ENCODE assay signal across 15 cellular contexts in the genomic region with DNA sequence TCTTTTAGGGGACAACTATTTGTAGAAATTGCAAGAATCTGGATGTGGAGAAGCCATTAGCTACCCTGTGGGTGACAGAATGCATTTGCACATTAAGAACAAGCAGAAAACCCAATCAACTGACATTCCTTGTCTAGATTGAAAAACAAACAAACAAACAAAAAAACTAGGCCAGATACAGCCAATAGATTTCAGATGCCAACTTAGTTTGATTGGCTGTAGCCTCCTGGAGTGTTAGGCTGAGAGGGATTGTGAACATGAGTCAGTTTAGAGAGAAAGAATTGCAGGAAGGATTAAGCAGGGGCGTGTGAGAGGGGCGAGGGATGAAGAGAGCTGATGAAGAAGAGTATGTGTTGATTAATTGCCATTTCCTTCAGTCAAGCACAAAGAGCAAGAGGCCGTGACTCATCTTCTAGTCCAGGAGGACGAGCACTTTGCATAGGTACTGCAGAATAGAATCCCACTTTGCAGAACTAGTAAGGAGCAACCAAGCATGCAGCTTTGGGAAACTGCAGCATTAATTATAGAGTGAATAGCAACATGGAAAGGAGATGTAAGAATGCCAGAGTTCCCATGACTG.
A peak's percentile ranks its signal among the peaks of the same experiment; 100 is the strongest.
DNase-seq lines count a peak whose midpoint lies in the region; ATAC-seq and TF ChIP-seq lines count a peak whose summit lies in the region.
"Had no signal": no experiment of that assay in that cellular context is flagged by ENCODE, and none has a peak within 500 bp of the region (broad histone marks: within the 10 kb centered on the region; RNA-seq: fewer than 3 reads in every experiment).

No MANE protein-coding gene starts in this region.

- no peaks in the 10 kb centered on the region for H3K79me1 ChIP-seq in neuronal stem cell (ENCODE audit: low read depth, low read length)

- no peak overlapping the region for H3K27ac ChIP-seq in GM23338 (ENCODE audit: low read depth)
- H3K27ac ChIP-seq in Karpas-422 (ENCODE audit: low read length) = peak overlapping the region; percentile 97
- peak overlapping the region; percentile 25 for H3K27ac ChIP-seq in neuronal stem cell (replicated peaks; ENCODE audit: low read length)

- TF ChIP-seq CTCF in GM23338 (conservative IDR thresholded peaks at IDR 0.05; ENCODE audit: low read depth in 2 of 2) = no peak

- no peaks in the 10 kb centered on the region for H3K36me3 Mint-ChIP-seq in GM23338 (ENCODE audit: low read depth)
- no peaks in the 10 kb centered on the region for H3K36me3 Mint-ChIP-seq in activated T-cell treated with anti-CD3 and anti-CD28 coated beads, Interleukin-2, amount 50 U/mL, for 24 hours (ENCODE audit: low read depth)

- no peak overlapping the region for H2BK15ac ChIP-seq in neuronal stem cell (ENCODE audit: low read length)

- H2AFZ ChIP-seq in GM23338 (no peak overlapping the region), Karpas-422 (ENCODE audit: low read length) (no peak overlapping the region), neuronal stem cell (ENCODE audit: low read length) (peak overlapping the region; percentile 42)

- H4K91ac ChIP-seq in neuronal stem cell (ENCODE audit: low read depth, low read length, poor library complexity) = no peak overlapping the region

- peaks cover 52% of the 10 kb centered on the region for H3K4me1 Mint-ChIP-seq in GM23338
- H3K4me1 Mint-ChIP-seq in activated T-cell treated with anti-CD3 and anti-CD28 coated beads, Interleukin-2, amount 50 U/mL, for 24 hours (ENCODE audit: low read depth) = peaks cover 13% of the 10 kb centered on the region

- no peak overlapping the region for H2BK5ac ChIP-seq in neuronal stem cell (ENCODE audit: low read length)

- no CpG with 5 or more reads among the region's 4 CpGs for WGBS in neuronal stem cell (ENCODE audit: extremely low coverage in 2 of 2, insufficient read length in 2 of 2, insufficient replicate concordance in 1 of 2), 2 donors

- H3K36me3 ChIP-seq in GM23338 (ENCODE audit: insufficient read depth) = no peaks in the 10 kb centered on the region
- H3K36me3 ChIP-seq in Karpas-422 (ENCODE audit: insufficient read depth, low read length) = no peaks in the 10 kb centered on the region
- H3K36me3 ChIP-seq in neuronal stem cell (replicated peaks in 1 of 2; ENCODE audit: control insufficient read depth in 2 of 2, insufficient read depth in 2 of 2, low read length in 2 of 2) = no peaks in the 10 kb centered on the region
- H3K36me3 ChIP-seq: BE2C had no signal

- no peak overlapping the region for H2BK120ac ChIP-seq in neuronal stem cell (ENCODE audit: low read depth, low read length)

- no peaks in the 10 kb centered on the region for H3F3A ChIP-seq in GM23338 (replicated peaks; ENCODE audit: low read depth)

- 0 out of 2 replicates have a peak, but pooled peaks cover under 1% of the 10 kb centered on the region for H3K9me2 ChIP-seq in GM23338 (ENCODE audit: insufficient read depth)
- H3K9me2 ChIP-seq in Karpas-422 (replicated peaks; ENCODE audit: insufficient read depth, low read length) = no peaks in the 10 kb centered on the region

- H3K14ac ChIP-seq in neuronal stem cell (ENCODE audit: low read length) = no peak overlapping the region

- H3K4me3 ChIP-seq in GM23338 (no peak overlapping the region), Karpas-422 (ENCODE audit: low read length) (peak overlapping the region; percentile 52), neuronal stem cell (ENCODE audit: low read length in 2 of 2) (no peak overlapping the region)

- H3K27ac Mint-ChIP-seq in GM23338 = peak overlapping the region; percentile 13; the same call in 1 of the 2 replicates
- H3K27ac Mint-ChIP-seq in activated T-cell treated with anti-CD3 and anti-CD28 coated beads, Interleukin-2, amount 50 U/mL, for 24 hours = no peak overlapping the region
- H3K27ac Mint-ChIP-seq: CD4-positive, alpha-beta T cell had no signal

- peaks cover 38% of the 10 kb centered on the region for H3K4me1 ChIP-seq in GM23338 (ENCODE audit: insufficient read depth)
- H3K4me1 ChIP-seq in Karpas-422 (ENCODE audit: low read length) = peaks cover 93% of the 10 kb centered on the region
- peaks cover 2 to 5% of the 10 kb centered on the region in 2 donors for H3K4me1 ChIP-seq in neuronal stem cell (ENCODE audit: control insufficient read depth in 2 of 2, insufficient read depth in 1 of 2, low read depth in 1 of 2, low read length in 2 of 2)
- H3K4me1 ChIP-seq: BE2C had no signal

- H4K8ac ChIP-seq in neuronal stem cell (ENCODE audit: low read depth, low read length) = no peak overlapping the region

- no peak overlapping the region for H3K4ac ChIP-seq in neuronal stem cell (ENCODE audit: low read length)

- no peak overlapping the region for H2AK5ac ChIP-seq in neuronal stem cell (ENCODE audit: low read depth, low read length)

- H3K18ac ChIP-seq in neuronal stem cell (ENCODE audit: low read length) = no peak overlapping the region

- H3K79me2 ChIP-seq in GM23338 (replicated peaks; ENCODE audit: insufficient read depth) (no peaks in the 10 kb centered on the region), Karpas-422 (ENCODE audit: low read length) (no peaks in the 10 kb centered on the region)

- H3K4me3 Mint-ChIP-seq in GM23338 = no peak overlapping the region
- no peak overlapping the region for H3K4me3 Mint-ChIP-seq in activated T-cell treated with anti-CD3 and anti-CD28 coated beads, Interleukin-2, amount 50 U/mL, for 24 hours
- H3K4me3 Mint-ChIP-seq: CD4-positive, alpha-beta T cell had no signal

- H3K27me3 Mint-ChIP-seq in GM23338 (ENCODE audit: insufficient read depth, low read depth, poor library complexity) = peaks cover 2% of the 10 kb centered on the region
- peaks cover 8% of the 10 kb centered on the region for H3K27me3 Mint-ChIP-seq in activated T-cell treated with anti-CD3 and anti-CD28 coated beads, Interleukin-2, amount 50 U/mL, for 24 hours
- H3K27me3 Mint-ChIP-seq: CD4-positive, alpha-beta T cell had no signal

- H4K20me1 ChIP-seq in GM23338 (replicated peaks; ENCODE audit: insufficient read depth) (no peaks in the 10 kb centered on the region), Karpas-422 (ENCODE audit: insufficient read depth, low read depth, low read length) (no peaks in the 10 kb centered on the region)

- H3K27me3 ChIP-seq in GM23338 (ENCODE audit: insufficient read depth) (no peaks in the 10 kb centered on the region), Karpas-422 (ENCODE audit: low read length) (no peaks in the 10 kb centered on the region), neuronal stem cell (ENCODE audit: control insufficient read depth in 3 of 3, insufficient read depth in 3 of 3, low read depth in 1 of 3, low read length in 3 of 3) (no peaks in the 10 kb centered on the region)
- H3K27me3 ChIP-seq: BE2C had no signal

- H3K9me3 ChIP-seq in Karpas-422 (ENCODE audit: low read length) (no peaks in the 10 kb centered on the region), neuronal stem cell (replicated peaks in 1 of 2; ENCODE audit: control insufficient read depth in 2 of 2, insufficient read depth in 1 of 2, low read depth in 1 of 2, low read length in 2 of 2) (peaks cover 0 to 2% of the 10 kb centered on the region in 2 donors)
- H3K9me3 ChIP-seq: BE2C had no signal

- H3K9ac ChIP-seq in Karpas-422 (ENCODE audit: low read length) (peak overlapping the region; percentile 55), neuronal stem cell (ENCODE audit: low read depth, low read length, poor library complexity) (no peak overlapping the region)

- H3K9me3 Mint-ChIP-seq in GM23338 = no peaks in the 10 kb centered on the region
- H3K9me3 Mint-ChIP-seq in activated T-cell treated with anti-CD3 and anti-CD28 coated beads, Interleukin-2, amount 50 U/mL, for 24 hours = no peaks in the 10 kb centered on the region
- H3K9me3 Mint-ChIP-seq: CD4-positive, alpha-beta T cell had no signal

- DNase-seq in GM23338 (ENCODE audit: low spot score) (peak; percentile 13), Karpas-422 (peak; percentile 91), neuronal stem cell (ENCODE audit: low spot score) (peak; percentile 4), amniotic stem cell (lab: John Stamatoyannopoulos, UW) (no peak), iPS-NIHi11 (ENCODE audit: low spot score) (no peak)
- no peak for DNase-seq in activated T-cell treated with anti-CD3 and anti-CD28 coated beads, Interleukin-2, amount 50 U/mL, for 24 hours
- DNase-seq: BE2C; CD4-positive, alpha-beta T cell; NCI-H1105; NCI-H1694; NCI-H345; NCI-H526; SHP77 treated with DMSO at 0.1 percent for 48 hours had no signal

- peak; percentile 31; the same call in 2 of the 3 replicates for ATAC-seq in GM23338
- ATAC-seq in esophagus mucosa = peak; percentile 19
- ATAC-seq: HCT116 had no signal

- no peak overlapping the region for H3K23ac ChIP-seq in neuronal stem cell (ENCODE audit: low read depth, low read length, poor library complexity)

- H3K4me2 ChIP-seq in GM23338 = peak overlapping the region; percentile 10; the same call in 1 of the 2 replicates
- peak overlapping the region; percentile 71 for H3K4me2 ChIP-seq in Karpas-422 (ENCODE audit: low read depth, low read length, poor library complexity, severe bottlenecking)
- H3K4me2 ChIP-seq in neuronal stem cell (ENCODE audit: insufficient read depth, low read length, poor library complexity, severe bottlenecking) = no peak overlapping the region

- H2BK12ac ChIP-seq in neuronal stem cell (ENCODE audit: low read length) = no peak overlapping the region

TF ChIP-seq in GM23338, 12 proteins besides CTCF, POLR2A, EP300 and RAD21 (continues in another document):
- TF ChIP-seq ZNF114 (CRISPR knock-in tag; IDR thresholded peaks at IDR 0.05) (no peak), EZH2 (IDR thresholded peaks at IDR 0.05; ENCODE audit: low read depth, unreplicated experiment) (no peak), CREB1 (CRISPR knock-in tag; IDR thresholded peaks at IDR 0.05; ENCODE audit: low read depth) (no peak), EZH2phosphoT487 (IDR thresholded peaks at IDR 0.05; ENCODE audit: unreplicated experiment) (no peak)

Comparison
In these comparisons a context has a peak if more than half of its experiments do, and no peak if none do; other contexts are left out.
1. DNase-seq: peak in GM23338 (single experiment), Karpas-422 (single experiment) and neuronal stem cell (single experiment); none in amniotic stem cell (single experiment), activated T-cell treated with anti-CD3 and anti-CD28 coated beads, Interleukin-2, amount 50 U/mL, for 24 hours (single experiment) and iPS-NIHi11 (single experiment).